In genomic region chr3:136928240-136928639, GRCh38 we compare ENCODE assay signal across 1 cellular context.
TF ChIP-seq lines count a peak whose summit lies in the region.

No MANE protein-coding gene starts in this region.

TF ChIP-seq in IMR-90, 13 proteins besides CTCF, POLR2A, EP300 and RAD21 (continued from another document):
- TF ChIP-seq USF2 (IDR thresholded peaks at IDR 0.05; ENCODE audit: low read depth, low read length), result no peak
- no peak for TF ChIP-seq RFX5 (IDR thresholded peaks at IDR 0.05; ENCODE audit: low read depth, low read length)
- no peak for TF ChIP-seq RCOR1 (IDR thresholded peaks at IDR 0.05; ENCODE audit: insufficient replicate concordance, low read length)
- no peak for TF ChIP-seq FOS (IDR thresholded peaks at IDR 0.05; ENCODE audit: low read depth, low read length)
- TF ChIP-seq MXI1 (IDR thresholded peaks at IDR 0.05; ENCODE audit: borderline replicate concordance, low read depth, low read length), result no peak
- TF ChIP-seq MAFK (IDR thresholded peaks at IDR 0.05; ENCODE audit: low read depth, low read length), result no peak
- no peak for TF ChIP-seq NFE2L2 (IDR thresholded peaks at IDR 0.05; ENCODE audit: low read depth, low read length)
- no peak for TF ChIP-seq ELK1 (IDR thresholded peaks at IDR 0.05; ENCODE audit: borderline replicate concordance, low read depth, low read length)
- TF ChIP-seq CEBPB (IDR thresholded peaks at IDR 0.05; ENCODE audit: low read depth, low read length), result no peak
TF ChIP-seq in IMR-90: peak in this region for 0.
